Comparison of ENCODE assay signal across 1 cellular context in the genomic region with DNA sequence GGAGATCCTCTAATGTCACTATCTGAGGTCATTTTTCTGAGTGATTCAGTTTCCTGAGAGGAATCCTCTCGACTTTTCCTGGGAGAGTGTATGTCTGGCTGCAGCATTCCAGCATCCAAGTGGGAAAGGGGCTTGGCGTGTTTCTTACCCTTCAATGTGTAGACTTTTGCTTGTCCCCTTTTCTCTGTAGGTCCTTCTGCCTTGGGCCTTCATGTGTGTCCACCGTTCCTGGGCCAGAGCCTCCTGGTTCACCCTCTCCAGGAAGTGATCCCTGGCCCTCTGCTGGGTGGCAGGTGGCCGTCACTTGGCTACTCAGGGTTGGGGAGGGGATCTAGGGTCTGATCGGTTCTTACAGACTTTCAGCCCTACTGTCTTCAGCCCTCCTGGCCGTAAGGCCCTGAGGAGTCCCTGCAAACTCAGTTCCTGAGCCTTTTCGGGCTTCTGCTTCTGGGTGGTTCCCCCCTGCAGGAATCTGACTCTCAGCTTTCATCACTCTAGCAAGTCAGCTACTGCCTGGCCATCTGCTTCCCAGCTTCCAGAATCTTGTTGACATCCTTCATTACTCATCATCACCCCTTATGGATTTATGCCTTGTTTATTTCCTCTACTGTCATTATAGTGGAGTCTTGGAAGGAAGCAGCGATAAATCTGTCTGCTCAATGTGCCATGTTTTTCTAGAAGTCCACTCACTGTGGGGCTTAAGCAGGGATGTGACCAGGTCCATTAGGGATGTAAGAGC.
TF ChIP-seq lines count a peak whose summit lies in the region.

No MANE protein-coding gene starts in this region.

TF ChIP-seq in GM23338, 12 proteins besides CTCF, POLR2A, EP300 and RAD21:
- TF ChIP-seq ZNF114 (CRISPR knock-in tag; IDR thresholded peaks at IDR 0.05) (no peak), POLR2AphosphoS5 (IDR thresholded peaks at IDR 0.05; ENCODE audit: low read depth) (no peak), EZH2phosphoT487 (IDR thresholded peaks at IDR 0.05; ENCODE audit: unreplicated experiment) (no peak), EZH2 (IDR thresholded peaks at IDR 0.05; ENCODE audit: low read depth, unreplicated experiment) (no peak), NANOG (IDR thresholded peaks at IDR 0.05; ENCODE audit: borderline replicate concordance) (no peak), ZNF331 (CRISPR knock-in tag; IDR thresholded peaks at IDR 0.05; ENCODE audit: low read depth) (no peak), JUNB (IDR thresholded peaks at IDR 0.05; ENCODE audit: unreplicated experiment) (no peak), CREB1 (CRISPR knock-in tag; IDR thresholded peaks at IDR 0.05; ENCODE audit: low read depth) (no peak), STAT1 (IDR thresholded peaks at IDR 0.05; ENCODE audit: unreplicated experiment) (no peak)
- TF ChIP-seq, protein P1, sequence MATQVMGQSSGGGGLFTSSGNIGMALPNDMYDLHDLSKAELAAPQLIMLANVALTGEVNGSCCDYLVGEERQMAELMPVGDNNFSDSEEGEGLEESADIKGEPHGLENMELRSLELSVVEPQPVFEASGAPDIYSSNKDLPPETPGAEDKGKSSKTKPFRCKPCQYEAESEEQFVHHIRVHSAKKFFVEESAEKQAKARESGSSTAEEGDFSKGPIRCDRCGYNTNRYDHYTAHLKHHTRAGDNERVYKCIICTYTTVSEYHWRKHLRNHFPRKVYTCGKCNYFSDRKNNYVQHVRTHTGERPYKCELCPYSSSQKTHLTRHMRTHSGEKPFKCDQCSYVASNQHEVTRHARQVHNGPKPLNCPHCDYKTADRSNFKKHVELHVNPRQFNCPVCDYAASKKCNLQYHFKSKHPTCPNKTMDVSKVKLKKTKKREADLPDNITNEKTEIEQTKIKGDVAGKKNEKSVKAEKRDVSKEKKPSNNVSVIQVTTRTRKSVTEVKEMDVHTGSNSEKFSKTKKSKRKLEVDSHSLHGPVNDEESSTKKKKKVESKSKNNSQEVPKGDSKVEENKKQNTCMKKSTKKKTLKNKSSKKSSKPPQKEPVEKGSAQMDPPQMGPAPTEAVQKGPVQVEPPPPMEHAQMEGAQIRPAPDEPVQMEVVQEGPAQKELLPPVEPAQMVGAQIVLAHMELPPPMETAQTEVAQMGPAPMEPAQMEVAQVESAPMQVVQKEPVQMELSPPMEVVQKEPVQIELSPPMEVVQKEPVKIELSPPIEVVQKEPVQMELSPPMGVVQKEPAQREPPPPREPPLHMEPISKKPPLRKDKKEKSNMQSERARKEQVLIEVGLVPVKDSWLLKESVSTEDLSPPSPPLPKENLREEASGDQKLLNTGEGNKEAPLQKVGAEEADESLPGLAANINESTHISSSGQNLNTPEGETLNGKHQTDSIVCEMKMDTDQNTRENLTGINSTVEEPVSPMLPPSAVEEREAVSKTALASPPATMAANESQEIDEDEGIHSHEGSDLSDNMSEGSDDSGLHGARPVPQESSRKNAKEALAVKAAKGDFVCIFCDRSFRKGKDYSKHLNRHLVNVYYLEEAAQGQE (IDR thresholded peaks at IDR 0.05; ENCODE audit: unreplicated experiment) = no peak
- TF ChIP-seq, protein P2, sequence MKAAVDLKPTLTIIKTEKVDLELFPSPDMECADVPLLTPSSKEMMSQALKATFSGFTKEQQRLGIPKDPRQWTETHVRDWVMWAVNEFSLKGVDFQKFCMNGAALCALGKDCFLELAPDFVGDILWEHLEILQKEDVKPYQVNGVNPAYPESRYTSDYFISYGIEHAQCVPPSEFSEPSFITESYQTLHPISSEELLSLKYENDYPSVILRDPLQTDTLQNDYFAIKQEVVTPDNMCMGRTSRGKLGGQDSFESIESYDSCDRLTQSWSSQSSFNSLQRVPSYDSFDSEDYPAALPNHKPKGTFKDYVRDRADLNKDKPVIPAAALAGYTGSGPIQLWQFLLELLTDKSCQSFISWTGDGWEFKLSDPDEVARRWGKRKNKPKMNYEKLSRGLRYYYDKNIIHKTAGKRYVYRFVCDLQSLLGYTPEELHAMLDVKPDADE (IDR thresholded peaks at IDR 0.05) = no peak
